Comparison of ENCODE assay signal across 9 cellular contexts in genomic region chr19:3459322-3459881, GRCh38. TPM values are rescaled to one million over a fixed set of nuclear protein-coding genes. Genes with fewer than 3 reads are reported as not detected.
DNase-seq lines count a peak whose midpoint lies in the region; ATAC-seq and TF ChIP-seq lines count a peak whose summit lies in the region.
"Had no signal": no experiment of that assay in that cellular context is flagged by ENCODE, and none has a peak within 500 bp of the region (broad histone marks: within the 10 kb centered on the region; RNA-seq: fewer than 3 reads in every experiment).

No MANE protein-coding gene starts in this region.

- 6% methylated on average over 15 of the region's 15 CpGs for WGBS in right cardiac atrium

- H3K27ac Mint-ChIP-seq in Calu3 (ENCODE audit: unreplicated experiment), result no peak overlapping the region

- H3K4me3 Mint-ChIP-seq in Calu3 (ENCODE audit: low read depth, unreplicated experiment), result no peak overlapping the region

- CTCF ChIA-PET in Calu3 (lab: Charles Lee), result interaction anchor here (0.5 kb wide), 1 partner anchor 17 kb away, joined by 4 read pairs; no protein-coding TSS in a partner anchor

- no peaks in the 10 kb centered on the region for H3K9me3 ChIP-seq in right cardiac atrium (ENCODE audit: control insufficient read depth, low read length)

- H3K4me3 ChIP-seq in right cardiac atrium (ENCODE audit: low read length) (no peak overlapping the region), rectal smooth muscle tissue (ENCODE audit: low read length) (peak overlapping the region; percentile 21)

- H3K36me3 Mint-ChIP-seq in Calu3 (ENCODE audit: insufficient read depth, unreplicated experiment), result peaks cover 20% of the 10 kb centered on the region

- peak; percentile 89 to 91 for ATAC-seq in right cardiac atrium
- ATAC-seq in GM21447 (IDR thresholded peaks at IDR 0.05; ENCODE audit: unreplicated experiment), result no peak

- no peaks in the 10 kb centered on the region for H3K27me3 ChIP-seq in right cardiac atrium (ENCODE audit: control insufficient read depth, insufficient read depth)
- H3K27me3 ChIP-seq in rectal smooth muscle tissue (ENCODE audit: control insufficient read depth, insufficient read depth, low read length), result no peaks in the 10 kb centered on the region

- no TSS peak for BruUV-seq in Calu3 (replicated peaks; lab: Mats Ljungman, UMichigan)

- H3K36me3 ChIP-seq in rectal smooth muscle tissue (ENCODE audit: control insufficient read depth, insufficient read depth, low read length), result peaks cover 3% of the 10 kb centered on the region

- H3K4me1 ChIP-seq in right cardiac atrium (ENCODE audit: control insufficient read depth, insufficient read depth, low read length) (peaks cover 12% of the 10 kb centered on the region), rectal smooth muscle tissue (ENCODE audit: control insufficient read depth, insufficient read depth, low read length) (peaks cover 41% of the 10 kb centered on the region)

- no peaks in the 10 kb centered on the region for H3K4me1 Mint-ChIP-seq in Calu3 (ENCODE audit: low read depth, unreplicated experiment)

- DNase-seq in GM04504 (ENCODE audit: low read depth), result peak; percentile 60
- DNase-seq in anterior cingulate cortex (lab: John Stamatoyannopoulos, UW), result peak in 51 of 58 donors; percentile 18 to 82 (median 54)
- peak; percentile 95 to 97 (median 96) for DNase-seq in right cardiac atrium
- no peak for DNase-seq in superior temporal gyrus (ENCODE audit: extremely low spot score)
- no peak for DNase-seq in Calu3
- no peak for DNase-seq in activated gamma-delta T cell (lab: John Stamatoyannopoulos, UW)
- DNase-seq: activated T-cell treated with anti-CD3 and anti-CD28 coated beads for 4 hours had no signal

- no peak overlapping the region for H3K9ac ChIP-seq in rectal smooth muscle tissue (ENCODE audit: low read length)

- no peaks in the 10 kb centered on the region for H3K9me3 Mint-ChIP-seq in Calu3 (ENCODE audit: low read depth, unreplicated experiment)

- H3K27ac ChIP-seq in right cardiac atrium (ENCODE audit: low read length), result peak overlapping the region; percentile 64
- peak overlapping the region; percentile 70 for H3K27ac ChIP-seq in rectal smooth muscle tissue (ENCODE audit: low read depth, low read length)

- intact Hi-C loops in right cardiac atrium (cut with DNase I), result no loop called here
- intact Hi-C loops in Calu3 (cut with micrococcal nuclease; ENCODE audit: unreplicated experiment), result no loop called here

- no peak for TF ChIP-seq CTCF in Calu3 (IDR thresholded peaks at IDR 0.05; ENCODE audit: unreplicated experiment)

- no peaks in the 10 kb centered on the region for H3K27me3 Mint-ChIP-seq in Calu3 (ENCODE audit: unreplicated experiment)

RNA-seq across cellular contexts. Expression of gene SMIM24, which starts 20.9 kb away (rescaled TPM):
- total RNA-seq in right cardiac atrium (not detected), Calu3 (2022) (1.5 and 6.3 TPM in 2 replicates)
- not detected for polyA plus RNA-seq in right cardiac atrium

RNA-seq across cellular contexts. Expression of gene SMIM44, which starts 23.8 kb away (rescaled TPM):
- total RNA-seq in right cardiac atrium, result not detected
- not detected for polyA plus RNA-seq in right cardiac atrium
- not detected in 2 replicates for total RNA-seq in Calu3 (2022)

RNA-seq across cellular contexts. Expression of gene DOHH, which starts 41.1 kb away (rescaled TPM):
- total RNA-seq in right cardiac atrium (10 to 100 TPM in 3 of 4 donors, 1 to 10 TPM in 1; 9.8 to 14.2 (median 11.4) TPM), Calu3 (2022) (10.9 and 11.6 TPM in 2 replicates)
- polyA plus RNA-seq in right cardiac atrium, result 14.8 TPM

RNA-seq across cellular contexts. Expression of gene FZR1, which starts 46.7 kb away (rescaled TPM):
- 10 to 100 TPM; 18.6 to 23.3 (median 21.8) TPM for total RNA-seq in right cardiac atrium
- polyA plus RNA-seq in right cardiac atrium, result 14.3 TPM
- total RNA-seq in Calu3 (2022), result 33.1 and 34.5 TPM in 2 replicates

Comparison
In these comparisons a context has a peak if more than half of its experiments do, and no peak if none do; other contexts are left out.
1. DNase-seq: peak in GM04504 (single experiment), anterior cingulate cortex (51 of 58) and right cardiac atrium (3 of 3); none in superior temporal gyrus (single experiment), Calu3 (single experiment) and activated gamma-delta T cell (single experiment).